In the genomic region with DNA sequence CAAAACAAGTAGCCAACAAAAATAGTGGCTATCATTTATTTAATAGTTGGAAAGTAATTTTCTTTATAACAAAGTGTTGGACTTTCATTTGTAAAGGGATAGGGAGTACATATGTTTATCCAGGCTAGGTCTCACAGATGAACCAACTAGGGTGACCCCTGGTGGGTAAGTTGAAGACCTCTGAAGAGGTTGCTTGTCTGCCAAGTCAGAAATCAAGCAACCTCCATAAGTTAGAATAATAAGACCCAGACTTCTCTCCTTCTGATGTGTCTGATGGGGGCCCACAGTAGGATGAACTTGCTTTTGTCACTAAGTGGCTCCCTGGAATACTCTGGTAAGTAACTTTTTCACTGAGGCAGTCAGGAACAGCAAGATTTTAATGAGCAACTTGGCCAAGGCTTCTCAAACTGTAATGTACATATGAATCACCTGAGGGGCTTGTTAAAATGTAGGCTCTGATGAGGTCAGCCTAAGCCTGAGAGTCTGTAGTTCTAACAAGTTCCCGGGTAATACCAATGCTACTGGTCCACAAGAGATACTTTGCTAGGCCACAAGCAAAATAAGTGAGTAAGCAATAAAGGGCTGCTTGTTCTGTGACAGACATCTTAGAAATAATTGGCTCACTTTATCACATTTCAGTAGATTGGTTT, we compare ENCODE assay signal across 1 cellular context.
TF ChIP-seq lines count a peak whose summit lies in the region.

No MANE protein-coding gene starts in this region.

TF ChIP-seq in HEK293, 187 proteins besides CTCF, POLR2A, EP300 and RAD21 (continued from another document):
- peak; percentile 33; the same call in 1 of the 2 replicates for TF ChIP-seq ZNF692 (tag by site-specific recombination; IDR thresholded peaks at IDR 0.05)
- no peak for TF ChIP-seq ZNF341 (tag by site-specific recombination; IDR thresholded peaks at IDR 0.05; ENCODE audit: low read depth)
